In genomic region chr17:78327880-78328279, GRCh38 we compare ENCODE assay signal across 25 cellular contexts. TPM values are rescaled to one million over a fixed set of nuclear protein-coding genes. Genes with fewer than 3 reads are reported as not detected.
DNase-seq lines count a peak whose midpoint lies in the region; ATAC-seq lines count a peak whose summit lies in the region.
"Had no signal": no experiment of that assay in that cellular context is flagged by ENCODE, and none has a peak within 500 bp of the region (broad histone marks: within the 10 kb centered on the region; RNA-seq: fewer than 3 reads in every experiment).

No MANE protein-coding gene starts in this region.

- no peak for ATAC-seq in activated T-cell treated with anti-CD3 and anti-CD28 coated beads, Interleukin-2, amount 50 U/mL, for 4 hours
- ATAC-seq in GM21447 (IDR thresholded peaks at IDR 0.05; ENCODE audit: unreplicated experiment) (no peak), HG02678 (IDR thresholded peaks at IDR 0.05; ENCODE audit: unreplicated experiment) (no peak)
- ATAC-seq: CD8-positive, alpha-beta T cell; GM12878; GM23338 had no signal

- no peak overlapping the region for H2AFZ ChIP-seq in mesenchymal stem cell (ENCODE audit: low read depth, low read length)
- H2AFZ ChIP-seq: GM23338 had no signal

- H2BK15ac ChIP-seq in mesenchymal stem cell (ENCODE audit: low read depth, poor library complexity, severe bottlenecking): peak overlapping the region; percentile 26

- H3K4me3 ChIP-seq in adipocyte (ENCODE audit: low read length) (no peak overlapping the region), mesenchymal stem cell (ENCODE audit: insufficient read depth in 1 of 2, low read depth in 1 of 2, low read length in 2 of 2) (no peak overlapping the region)
- H3K4me3 ChIP-seq: GM12878, GM23338 had no signal

- H3K27me3 ChIP-seq in adipocyte (replicated peaks; ENCODE audit: control insufficient read depth, insufficient read depth, low read length): no peaks in the 10 kb centered on the region
- no peaks in the 10 kb centered on the region for H3K27me3 ChIP-seq in mesenchymal stem cell (ENCODE audit: control insufficient read depth in 1 of 2, insufficient read depth in 1 of 2, low read length in 2 of 2)

- DNase-seq in activated naive CD4-positive, alpha-beta T cell (lab: John Stamatoyannopoulos, UW): no peak
- no peak for DNase-seq in adipocyte (ENCODE audit: low read depth)
- DNase-seq in mesenchymal stem cell: no peak
- no peak for DNase-seq in activated T-cell treated with anti-CD3 and anti-CD28 coated beads, Interleukin-2, amount 50 U/mL, for 4 hours
- no peak for DNase-seq in NCI-H2029 treated with DMSO at 0.1 percent for 48 hours (lab: John Stamatoyannopoulos, UW)
- DNase-seq: 8988T; AML-193; C1 segment of cervical spinal cord; CD8-positive, alpha-beta T cell; DND-41; HCEC 1CT; Karpas-422; NCI-H1417; NCI-H187 treated with DMSO at 0.1 percent for 48 hours; NCI-H345; NCI-H524 treated with DMSO at 0.1 percent for 48 hours; NCI-H82; SHP77; SW 1271 had no signal

- no peaks in the 10 kb centered on the region for H3K36me3 Mint-ChIP-seq in activated naive CD4-positive, alpha-beta T cell treated with anti-CD3 and anti-CD28 coated beads, Interleukin-2, amount 50 U/mL, for 24 hours
- H3K36me3 Mint-ChIP-seq in activated T-cell treated with anti-CD3 and anti-CD28 coated beads, Interleukin-2, amount 50 U/mL, for 4 hours (ENCODE audit: insufficient read depth): no peaks in the 10 kb centered on the region
- H3K36me3 Mint-ChIP-seq: CD8-positive, alpha-beta T cell; IgD-negative memory B cell had no signal

- H3K9me3 ChIP-seq in adipocyte (ENCODE audit: control insufficient read depth, low read length): no peaks in the 10 kb centered on the region
- H3K9me3 ChIP-seq in mesenchymal stem cell (ENCODE audit: control insufficient read depth, low read length): no peaks in the 10 kb centered on the region

- no peak overlapping the region for H3K4me2 ChIP-seq in mesenchymal stem cell (ENCODE audit: low read length, poor library complexity, severe bottlenecking)
- H3K4me2 ChIP-seq: GM23338 had no signal

- peak overlapping the region in 1 of 2 experiments; percentile 3 for H3K14ac ChIP-seq in mesenchymal stem cell (ENCODE audit: low read length in 2 of 2)

- H3K4me1 ChIP-seq in adipocyte (ENCODE audit: control insufficient read depth, insufficient read depth, low read length) (peaks cover 65% of the 10 kb centered on the region), mesenchymal stem cell (ENCODE audit: control insufficient read depth, insufficient read depth, low read depth, low read length) (peaks cover 37% of the 10 kb centered on the region)

- WGBS in mesenchymal stem cell: over 99% methylated on average over 5 of the region's 5 CpGs

- H3K4me1 Mint-ChIP-seq in activated naive CD4-positive, alpha-beta T cell treated with anti-CD3 and anti-CD28 coated beads, Interleukin-2, amount 50 U/mL, for 24 hours: peaks cover 34% of the 10 kb centered on the region
- peaks cover 29% of the 10 kb centered on the region for H3K4me1 Mint-ChIP-seq in activated T-cell treated with anti-CD3 and anti-CD28 coated beads, Interleukin-2, amount 50 U/mL, for 4 hours (ENCODE audit: low read depth)

- H3K79me1 ChIP-seq in mesenchymal stem cell (replicated peaks; ENCODE audit: low read length, poor library complexity, severe bottlenecking): no peaks in the 10 kb centered on the region

- no peak overlapping the region for H3K27ac ChIP-seq in mesenchymal stem cell (ENCODE audit: low read length, poor library complexity, severe bottlenecking)

- H3K9ac ChIP-seq in adipocyte (ENCODE audit: low read length): peak overlapping the region; percentile 88
- H3K9ac ChIP-seq in mesenchymal stem cell (ENCODE audit: low read length): no peak overlapping the region

- H4K8ac ChIP-seq in mesenchymal stem cell (ENCODE audit: low read length): peak overlapping the region; percentile 3

- peak overlapping the region; percentile 14 for H2AK5ac ChIP-seq in mesenchymal stem cell (ENCODE audit: low read length, severe bottlenecking)

- H3K36me3 ChIP-seq in adipocyte (ENCODE audit: control insufficient read depth, insufficient read depth, low read length, severe bottlenecking) (no peaks in the 10 kb centered on the region), mesenchymal stem cell (ENCODE audit: control insufficient read depth in 1 of 2, insufficient read depth in 2 of 2, low read depth in 1 of 2, low read length in 2 of 2) (no peaks in the 10 kb centered on the region)

- no peak overlapping the region for H2BK5ac ChIP-seq in mesenchymal stem cell (ENCODE audit: low read depth, low read length, poor library complexity, severe bottlenecking)

- H4K91ac ChIP-seq in mesenchymal stem cell (ENCODE audit: low read length): no peak overlapping the region

- H3K23ac ChIP-seq in mesenchymal stem cell (ENCODE audit: low read length in 2 of 2): no peak overlapping the region

- no peak overlapping the region for H2BK120ac ChIP-seq in mesenchymal stem cell (ENCODE audit: low read depth, low read length)

- no peaks in the 10 kb centered on the region for H3K9me3 Mint-ChIP-seq in activated naive CD4-positive, alpha-beta T cell treated with anti-CD3 and anti-CD28 coated beads, Interleukin-2, amount 50 U/mL, for 24 hours
- no peaks in the 10 kb centered on the region for H3K9me3 Mint-ChIP-seq in activated T-cell treated with anti-CD3 and anti-CD28 coated beads, Interleukin-2, amount 50 U/mL, for 4 hours
- H3K9me3 Mint-ChIP-seq: CD8-positive, alpha-beta T cell; IgD-negative memory B cell had no signal

- H3K4me3 Mint-ChIP-seq in activated naive CD4-positive, alpha-beta T cell treated with anti-CD3 and anti-CD28 coated beads, Interleukin-2, amount 50 U/mL, for 24 hours: no peak overlapping the region
- no peak overlapping the region for H3K4me3 Mint-ChIP-seq in activated T-cell treated with anti-CD3 and anti-CD28 coated beads, Interleukin-2, amount 50 U/mL, for 4 hours
- H3K4me3 Mint-ChIP-seq: CD8-positive, alpha-beta T cell; GM23338; IgD-negative memory B cell had no signal

- H3K4ac ChIP-seq in mesenchymal stem cell (ENCODE audit: low read depth in 1 of 2, low read length in 2 of 2): no peak overlapping the region

- H3K18ac ChIP-seq in mesenchymal stem cell (ENCODE audit: low read depth in 1 of 2, low read length in 2 of 2): peak overlapping the region in 1 of 2 experiments; percentile 15

- peak overlapping the region; percentile 65 for H3K27ac Mint-ChIP-seq in activated naive CD4-positive, alpha-beta T cell treated with anti-CD3 and anti-CD28 coated beads, Interleukin-2, amount 50 U/mL, for 24 hours
- H3K27ac Mint-ChIP-seq: CD8-positive, alpha-beta T cell; GM23338; IgD-negative memory B cell had no signal

- H2BK12ac ChIP-seq in mesenchymal stem cell (ENCODE audit: low read length in 2 of 2): peak overlapping the region; percentile 60 to 61

- H3K27me3 Mint-ChIP-seq in activated naive CD4-positive, alpha-beta T cell treated with anti-CD3 and anti-CD28 coated beads, Interleukin-2, amount 50 U/mL, for 24 hours: no peaks in the 10 kb centered on the region
- H3K27me3 Mint-ChIP-seq in activated T-cell treated with anti-CD3 and anti-CD28 coated beads, Interleukin-2, amount 50 U/mL, for 4 hours (ENCODE audit: low read depth): no peaks in the 10 kb centered on the region

RNA-seq across cellular contexts. Expression of gene SOCS3, which starts 32.0 kb away (rescaled TPM):
- 64.5 TPM for polyA plus RNA-seq in mesenchymal stem cell (2013, experiment 1 of 2)
- polyA plus RNA-seq in mesenchymal stem cell (2013, experiment 2 of 2): 62.3 TPM
- total RNA-seq in activated T-cell treated with anti-CD3 and anti-CD28 coated beads, Interleukin-2, amount 50 U/mL, for 4 hours: 100 to 1,000 TPM; 118 to 143 (median 136) TPM

RNA-seq across cellular contexts. Expression of gene PGS1, which starts 50.6 kb away (rescaled TPM):
- polyA plus RNA-seq in mesenchymal stem cell (2013, experiment 1 of 2): 21.8 TPM
- polyA plus RNA-seq in mesenchymal stem cell (2013, experiment 2 of 2): 22.1 TPM
- 10 to 100 TPM; 47.4 to 51.7 (median 47.5) TPM for total RNA-seq in activated T-cell treated with anti-CD3 and anti-CD28 coated beads, Interleukin-2, amount 50 U/mL, for 4 hours
